Comparison of ENCODE assay signal across 11 cellular contexts in genomic region chr2:235045336-235045972, GRCh38.
DNase-seq lines count a peak whose midpoint lies in the region; ATAC-seq lines count a peak whose summit lies in the region.
"Had no signal": no experiment of that assay in that cellular context is flagged by ENCODE, and none has a peak within 500 bp of the region (broad histone marks: within the 10 kb centered on the region; RNA-seq: fewer than 3 reads in every experiment).

No MANE protein-coding gene starts in this region.

- H3K27me3 Mint-ChIP-seq in activated T-cell treated with anti-CD3 and anti-CD28 coated beads, Interleukin-2, amount 50 U/mL, for 4 hours (ENCODE audit: low read depth): peaks cover 16% of the 10 kb centered on the region
- peaks cover 9% of the 10 kb centered on the region for H3K27me3 Mint-ChIP-seq in activated T-helper 17 cell treated with anti-CD3 and anti-CD28 coated beads, Interleukin-2, amount 50 U/mL, for 72 hours
- H3K27me3 Mint-ChIP-seq in stimulated activated naive CD8-positive, alpha-beta T cell treated with anti-CD3 and anti-CD28 coated beads, Interleukin-15, amount 100 ng/mL, for 72 hours: peaks cover 30% of the 10 kb centered on the region

- ATAC-seq in activated T-cell treated with anti-CD3 and anti-CD28 coated beads, Interleukin-2, amount 50 U/mL, for 4 hours: no peak
- peak; percentile 74 for ATAC-seq in HG03354 (IDR thresholded peaks at IDR 0.05; ENCODE audit: poor library complexity, severe bottlenecking, unreplicated experiment)
- peak; percentile 39 for ATAC-seq in activated T-helper 17 cell treated with anti-CD3 and anti-CD28 coated beads, Interleukin-2, amount 50 U/mL, for 72 hours (replicated peaks)
- peak; percentile 67 for ATAC-seq in stimulated activated naive CD8-positive, alpha-beta T cell treated with anti-CD3 and anti-CD28 coated beads, Interleukin-15, amount 100 ng/mL, for 72 hours
- ATAC-seq in Right ventricle myocardium inferior: no peak

- H3K4me1 Mint-ChIP-seq in activated T-cell treated with anti-CD3 and anti-CD28 coated beads, Interleukin-2, amount 50 U/mL, for 4 hours (ENCODE audit: low read depth): peaks cover 15% of the 10 kb centered on the region
- peaks cover 5% of the 10 kb centered on the region for H3K4me1 Mint-ChIP-seq in activated T-helper 17 cell treated with anti-CD3 and anti-CD28 coated beads, Interleukin-2, amount 50 U/mL, for 72 hours
- peaks cover 20% of the 10 kb centered on the region for H3K4me1 Mint-ChIP-seq in stimulated activated naive CD8-positive, alpha-beta T cell treated with anti-CD3 and anti-CD28 coated beads, Interleukin-15, amount 100 ng/mL, for 72 hours

- no peak for DNase-seq in activated T-cell treated with anti-CD3 and anti-CD28 coated beads, Interleukin-2, amount 50 U/mL, for 4 hours
- DNase-seq in activated T-cell treated with anti-CD3 and anti-CD28 coated beads, Interleukin-2, amount 50 U/mL, for 1 hour: no peak
- peak in 1 of 2 donors; percentile 29 for DNase-seq in stimulated activated naive CD8-positive, alpha-beta T cell treated with anti-CD3 and anti-CD28 coated beads, Interleukin-15, amount 100 ng/mL, for 72 hours
- DNase-seq in hepatic stellate cell (ENCODE audit: low spot score) (no peak), Right ventricle myocardium inferior (ENCODE audit: missing footprints) (no peak), retina (no peak)
- DNase-seq: NCI-H146; SHP77 treated with DMSO at 0.1 percent for 48 hours; stimulated activated CD4-positive, alpha-beta T cell treated with anti-CD3 and anti-CD28 coated beads, Interleukin-2, amount 100 ng/mL, for 48 hours had no signal

- no peaks in the 10 kb centered on the region for H3K36me3 Mint-ChIP-seq in activated T-cell treated with anti-CD3 and anti-CD28 coated beads, Interleukin-2, amount 50 U/mL, for 4 hours (ENCODE audit: insufficient read depth)
- no peaks in the 10 kb centered on the region for H3K36me3 Mint-ChIP-seq in activated T-helper 17 cell treated with anti-CD3 and anti-CD28 coated beads, Interleukin-2, amount 50 U/mL, for 72 hours (ENCODE audit: low read depth)

- H3K27ac Mint-ChIP-seq in activated T-helper 17 cell treated with anti-CD3 and anti-CD28 coated beads, Interleukin-2, amount 50 U/mL, for 72 hours: no peak overlapping the region
- H3K27ac Mint-ChIP-seq in stimulated activated naive CD8-positive, alpha-beta T cell treated with anti-CD3 and anti-CD28 coated beads, Interleukin-15, amount 100 ng/mL, for 72 hours: peak overlapping the region in 1 of 2 donors; percentile 16

- peak overlapping the region; percentile 48 for H3K4me3 Mint-ChIP-seq in activated T-cell treated with anti-CD3 and anti-CD28 coated beads, Interleukin-2, amount 50 U/mL, for 4 hours
- peak overlapping the region; percentile 34 for H3K4me3 Mint-ChIP-seq in activated T-helper 17 cell treated with anti-CD3 and anti-CD28 coated beads, Interleukin-2, amount 50 U/mL, for 72 hours
- H3K4me3 Mint-ChIP-seq in stimulated activated naive CD8-positive, alpha-beta T cell treated with anti-CD3 and anti-CD28 coated beads, Interleukin-15, amount 100 ng/mL, for 72 hours: peak overlapping the region in 1 of 2 donors; percentile 20

- H3K9me3 Mint-ChIP-seq in activated T-cell treated with anti-CD3 and anti-CD28 coated beads, Interleukin-2, amount 50 U/mL, for 4 hours: no peaks in the 10 kb centered on the region
- no peaks in the 10 kb centered on the region for H3K9me3 Mint-ChIP-seq in activated T-helper 17 cell treated with anti-CD3 and anti-CD28 coated beads, Interleukin-2, amount 50 U/mL, for 72 hours
- no peaks in the 10 kb centered on the region for H3K9me3 Mint-ChIP-seq in stimulated activated naive CD8-positive, alpha-beta T cell treated with anti-CD3 and anti-CD28 coated beads, Interleukin-15, amount 100 ng/mL, for 72 hours

- intact Hi-C loops in Right ventricle myocardium inferior (cut with DNase I): no loop called here

Comparison
In these comparisons a context has a peak if more than half of its experiments do, and no peak if none do; other contexts are left out.
1. ATAC-seq: peak in HG03354 (single experiment), activated T-helper 17 cell treated with anti-CD3 and anti-CD28 coated beads, Interleukin-2, amount 50 U/mL, for 72 hours (single experiment) and stimulated activated naive CD8-positive, alpha-beta T cell treated with anti-CD3 and anti-CD28 coated beads, Interleukin-15, amount 100 ng/mL, for 72 hours (single experiment); none in activated T-cell treated with anti-CD3 and anti-CD28 coated beads, Interleukin-2, amount 50 U/mL, for 4 hours (0 of 2) and Right ventricle myocardium inferior (single experiment).